ENCODE assay signal across 1 cellular context in the genomic region with DNA sequence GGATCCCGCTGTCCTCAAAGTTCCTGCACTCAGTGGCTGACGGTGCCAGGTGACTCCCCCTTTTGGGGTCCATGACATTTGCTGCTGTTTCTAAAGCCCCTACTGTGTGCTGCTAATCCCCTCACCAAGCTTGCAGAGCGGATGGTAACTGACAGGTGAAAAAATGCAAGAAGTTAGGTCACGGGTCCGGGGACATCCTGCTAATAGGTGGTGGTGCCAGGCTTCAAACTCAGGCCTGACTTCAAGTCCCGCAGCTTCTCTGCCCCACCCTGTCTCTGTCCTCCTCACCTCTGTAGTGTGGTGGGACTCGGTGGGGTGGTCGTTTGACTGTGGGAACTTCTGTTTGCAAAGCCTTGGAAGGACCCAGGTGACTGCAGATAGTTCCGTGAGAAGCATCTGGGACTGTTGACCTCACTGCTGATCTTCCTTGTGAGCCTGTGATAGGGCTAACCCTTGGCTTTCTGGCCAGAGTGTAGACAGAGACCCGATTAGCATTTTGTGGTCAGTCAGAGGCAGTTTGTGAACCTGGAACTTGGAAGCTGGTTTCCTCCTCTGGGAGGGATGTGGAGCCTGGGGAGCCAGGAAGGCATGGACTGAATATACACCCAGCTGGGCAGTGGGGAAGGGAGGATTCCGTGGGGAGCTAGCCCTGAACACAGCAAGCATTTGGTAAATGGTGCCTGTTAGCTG.
TF ChIP-seq lines count a peak whose summit lies in the region.

No MANE protein-coding gene starts in this region.

TF ChIP-seq in K562, 482 proteins besides CTCF, POLR2A, EP300 and RAD21 (continued from another document):
- TF ChIP-seq CHD1 (IDR thresholded peaks at IDR 0.05; ENCODE audit: low read length) (peak; percentile 35), POLR2G (IDR thresholded peaks at IDR 0.05; ENCODE audit: low read depth, low read length) (no peak), ZNF274 (IDR thresholded peaks at IDR 0.05; ENCODE audit: borderline replicate concordance, low read depth, low read length) (no peak), RFX5 (IDR thresholded peaks at IDR 0.05; ENCODE audit: low read depth, low read length) (no peak), KLF16 (IDR thresholded peaks at IDR 0.05) (no peak), HMBOX1 (IDR thresholded peaks at IDR 0.05) (no peak), DIDO1 (tag; IDR thresholded peaks at IDR 0.05; ENCODE audit: low read depth) (no peak), ZBED1 (IDR thresholded peaks at IDR 0.05) (no peak), TEAD4 (IDR thresholded peaks at IDR 0.05; ENCODE audit: low read length) (no peak), TEAD4 (CRISPR knock-in tag; IDR thresholded peaks at IDR 0.05; ENCODE audit: borderline replicate concordance) (no peak), FOXM1 (IDR thresholded peaks at IDR 0.05; ENCODE audit: low read depth) (no peak), FOXM1 (CRISPR knock-in tag; IDR thresholded peaks at IDR 0.05; ENCODE audit: low read depth) (no peak), ZEB2 (IDR thresholded peaks at IDR 0.05) (no peak), CHCHD3 (CRISPR knock-in tag; IDR thresholded peaks at IDR 0.05) (no peak), ZKSCAN1 (IDR thresholded peaks at IDR 0.05; ENCODE audit: low read depth, low read length) (peak; percentile 84), IRF2 (CRISPR knock-in tag; IDR thresholded peaks at IDR 0.05) (no peak), MBD2 (IDR thresholded peaks at IDR 0.05; ENCODE audit: borderline replicate concordance, low read depth) (no peak), SAP30 (IDR thresholded peaks at IDR 0.05; ENCODE audit: borderline replicate concordance, insufficient read depth, low read depth, low read length, poor library complexity, severe bottlenecking) (no peak), CUX1 (CRISPR knock-in tag; IDR thresholded peaks at IDR 0.05) (no peak), ZNF584 (CRISPR knock-in tag; IDR thresholded peaks at IDR 0.05; ENCODE audit: low read depth) (no peak), ZNF347 (CRISPR knock-in tag; IDR thresholded peaks at IDR 0.05; ENCODE audit: low read depth) (no peak), TCF3 (CRISPR knock-in tag; IDR thresholded peaks at IDR 0.05) (peak; percentile 51), MCM5 (IDR thresholded peaks at IDR 0.05; ENCODE audit: low read depth) (no peak)
